Comparison of ENCODE assay signal across 12 cellular contexts in genomic region chr12:77615331-77615730, GRCh38.
DNase-seq lines count a peak whose midpoint lies in the region; ATAC-seq and TF ChIP-seq lines count a peak whose summit lies in the region.
"Had no signal": no experiment of that assay in that cellular context is flagged by ENCODE, and none has a peak within 500 bp of the region (broad histone marks: within the 10 kb centered on the region; RNA-seq: fewer than 3 reads in every experiment).

No MANE protein-coding gene starts in this region.

- no peaks in the 10 kb centered on the region for H3K4me1 Mint-ChIP-seq in activated T-cell treated with anti-CD3 and anti-CD28 coated beads, Interleukin-2, amount 50 U/mL, for 24 hours (ENCODE audit: low read depth)
- H3K4me1 Mint-ChIP-seq: CD8-positive, alpha-beta memory T cell had no signal

- no peaks in the 10 kb centered on the region for H3K27me3 Mint-ChIP-seq in activated T-cell treated with anti-CD3 and anti-CD28 coated beads, Interleukin-2, amount 50 U/mL, for 24 hours
- H3K27me3 Mint-ChIP-seq: CD8-positive, alpha-beta memory T cell had no signal

- peak; percentile 73 for DNase-seq in DMS53 (lab: John Stamatoyannopoulos, UW)
- DNase-seq in HT-29 (ENCODE audit: low spot score), result peak; percentile 28
- peak; percentile 2 for DNase-seq in RPMI7951 (ENCODE audit: low read depth)
- peak; percentile 3 for DNase-seq in fibroblast of villous mesenchyme (ENCODE audit: low read depth)
- DNase-seq in DMS114 treated with DMSO at 0.1 percent for 48 hours (lab: John Stamatoyannopoulos, UW; ENCODE audit: unreplicated experiment), result no peak
- DNase-seq in SKM-1 (lab: John Stamatoyannopoulos, UW; ENCODE audit: unreplicated experiment), result no peak
- no peak for DNase-seq in activated T-cell treated with anti-CD3 and anti-CD28 coated beads, Interleukin-2, amount 50 U/mL, for 24 hours
- DNase-seq: CD8-positive, alpha-beta memory T cell; stimulated activated CD4-positive, alpha-beta T cell treated with anti-CD3 and anti-CD28 coated beads, Interleukin-4, amount 100 ng/mL, for 4 hours; substantia nigra had no signal

- no peak overlapping the region for H3K4me3 Mint-ChIP-seq in activated T-cell treated with anti-CD3 and anti-CD28 coated beads, Interleukin-2, amount 50 U/mL, for 24 hours
- H3K4me3 Mint-ChIP-seq: CD8-positive, alpha-beta memory T cell had no signal

- no peaks in the 10 kb centered on the region for H3K36me3 Mint-ChIP-seq in activated T-cell treated with anti-CD3 and anti-CD28 coated beads, Interleukin-2, amount 50 U/mL, for 24 hours (ENCODE audit: low read depth)
- H3K36me3 Mint-ChIP-seq: CD8-positive, alpha-beta memory T cell had no signal

- ATAC-seq in HG03045 (IDR thresholded peaks at IDR 0.05; ENCODE audit: unreplicated experiment), result no peak

- peaks cover 12% of the 10 kb centered on the region for H3K9me3 Mint-ChIP-seq in activated T-cell treated with anti-CD3 and anti-CD28 coated beads, Interleukin-2, amount 50 U/mL, for 24 hours

- H3K4me3 ChIP-seq in fibroblast of villous mesenchyme (ENCODE audit: low read depth, low read length), result no peak overlapping the region
- H3K4me3 ChIP-seq: ascending aorta had no signal

- H3K27ac Mint-ChIP-seq in activated T-cell treated with anti-CD3 and anti-CD28 coated beads, Interleukin-2, amount 50 U/mL, for 24 hours, result no peak overlapping the region
- H3K27ac Mint-ChIP-seq: CD8-positive, alpha-beta memory T cell had no signal

- peak; percentile 38 for TF ChIP-seq CTCF in fibroblast of villous mesenchyme (IDR thresholded peaks at IDR 0.05; ENCODE audit: insufficient read depth, low read depth, low read length)

Comparison
In these comparisons a context has a peak if more than half of its experiments do, and no peak if none do; other contexts are left out.
1. DNase-seq: peak in DMS53 (single experiment), HT-29 (single experiment), RPMI7951 (single experiment) and fibroblast of villous mesenchyme (single experiment); none in DMS114 treated with DMSO at 0.1 percent for 48 hours (single experiment), SKM-1 (single experiment) and activated T-cell treated with anti-CD3 and anti-CD28 coated beads, Interleukin-2, amount 50 U/mL, for 24 hours (single experiment).